Comparison of ENCODE assay signal across 26 cellular contexts in genomic region chr3:90024986-90025385, GRCh38.
"Had no signal": no experiment of that assay in that cellular context is flagged by ENCODE, and none has a peak within 500 bp of the region (broad histone marks: within the 10 kb centered on the region; RNA-seq: fewer than 3 reads in every experiment).

No MANE protein-coding gene starts in this region.

- DNase-seq: activated CD4-positive, alpha-beta memory T cell treated with anti-CD3 and anti-CD28 coated beads, Interleukin-2, amount 10 ng/mL, durations not matched to agents 7 days and 5 days; activated CD4-positive, alpha-beta T cell treated with anti-CD3 and anti-CD28 coated beads, Interleukin-2, amount 50 U/mL, for 1 hour; activated CD4-positive, CD25-positive, alpha-beta regulatory T cell; activated gamma-delta T cell; activated naive CD4-positive, alpha-beta T cell treated with anti-CD3 and anti-CD28 coated beads for 36 hours; activated T-cell treated with anti-CD3 and anti-CD28 coated beads for 4 hours; activated T-cell treated with anti-CD3 and anti-CD28 coated beads, Interleukin-2, amount 50 U/mL, for 48 hours; brain microvascular endothelial cell; NCI-H1105 treated with DMSO at 0.1 percent for 48 hours; NCI-H1436 treated with DMSO at 0.1 percent for 48 hours; NCI-H187 treated with DMSO at 0.1 percent for 48 hours; NCI-H2081 treated with DMSO at 0.1 percent for 48 hours; NCI-H446; NCI-H524; NCI-H82; NK-92 treated with Interleukin-12 subunit alpha and Interleukin-12 subunit beta, amount 100 ng/mL, for 24 hours; RPMI8226; T-helper 1 cell had no signal

- H3K36me3 ChIP-seq: brain microvascular endothelial cell, cardiac muscle cell had no signal

- H3K27me3 ChIP-seq: brain microvascular endothelial cell, cardiac muscle cell had no signal

- H3K9ac ChIP-seq: KMS-11 had no signal

- H3K27ac Mint-ChIP-seq: activated CD4-positive, alpha-beta memory T cell treated with anti-CD3 and anti-CD28 coated beads, Interleukin-2, amount 10 ng/mL, durations not matched to agents 7 days and 5 days; activated naive CD4-positive, alpha-beta T cell treated with anti-CD3 and anti-CD28 coated beads for 36 hours; activated naive CD8-positive, alpha-beta T cell; activated T-helper 17 cell treated with anti-CD3 and anti-CD28 coated beads, Interleukin-2, amount 50 U/mL, for 72 hours had no signal

- H3K36me3 Mint-ChIP-seq: activated naive CD8-positive, alpha-beta T cell had no signal

- ATAC-seq: activated T-helper 17 cell treated with anti-CD3 and anti-CD28 coated beads, Interleukin-2, amount 50 U/mL, for 72 hours; Panc1; Right ventricle myocardium inferior had no signal

- H3K27me3 Mint-ChIP-seq: activated CD4-positive, alpha-beta memory T cell treated with anti-CD3 and anti-CD28 coated beads, Interleukin-2, amount 10 ng/mL, durations not matched to agents 7 days and 5 days; activated naive CD8-positive, alpha-beta T cell; activated T-helper 17 cell treated with anti-CD3 and anti-CD28 coated beads, Interleukin-2, amount 50 U/mL, for 72 hours had no signal

- H3K4me3 Mint-ChIP-seq: activated CD4-positive, alpha-beta memory T cell treated with anti-CD3 and anti-CD28 coated beads, Interleukin-2, amount 10 ng/mL, durations not matched to agents 7 days and 5 days; activated naive CD4-positive, alpha-beta T cell treated with anti-CD3 and anti-CD28 coated beads for 36 hours; activated naive CD8-positive, alpha-beta T cell; activated T-helper 17 cell treated with anti-CD3 and anti-CD28 coated beads, Interleukin-2, amount 50 U/mL, for 72 hours had no signal

- H3K4me3 ChIP-seq: cardiac muscle cell, SK-N-MC had no signal

- H3K4me2 ChIP-seq: KMS-11 had no signal

- H3K27ac ChIP-seq: brain microvascular endothelial cell, cardiac muscle cell, KMS-11, SK-N-MC, VCaP had no signal

- H3K4me1 Mint-ChIP-seq: activated CD4-positive, alpha-beta memory T cell treated with anti-CD3 and anti-CD28 coated beads, Interleukin-2, amount 10 ng/mL, durations not matched to agents 7 days and 5 days; activated T-helper 17 cell treated with anti-CD3 and anti-CD28 coated beads, Interleukin-2, amount 50 U/mL, for 72 hours had no signal
